17 cellular contexts compared by ENCODE assay signal in the genomic region with DNA sequence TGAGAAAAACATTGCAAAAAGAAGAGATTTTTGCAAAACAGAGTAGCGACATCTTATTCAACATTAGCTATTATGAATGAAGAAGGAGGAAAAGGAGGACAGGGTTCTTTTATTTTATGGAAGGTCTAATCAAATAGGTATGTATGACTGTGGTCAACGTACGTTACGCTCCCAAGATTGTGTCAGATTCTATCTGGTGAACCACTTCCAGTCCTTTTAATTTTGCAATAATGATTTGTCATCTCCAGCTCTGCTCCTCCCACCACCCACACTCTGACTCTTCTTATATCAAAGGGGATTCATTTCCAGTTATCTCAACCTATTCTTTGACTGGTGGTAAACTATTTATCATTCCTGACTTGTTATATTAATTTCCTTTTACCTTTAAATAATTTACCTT.
DNase-seq lines count a peak whose midpoint lies in the region; ATAC-seq and TF ChIP-seq lines count a peak whose summit lies in the region.
"Had no signal": no experiment of that assay in that cellular context is flagged by ENCODE, and none has a peak within 500 bp of the region (broad histone marks: within the 10 kb centered on the region; RNA-seq: fewer than 3 reads in every experiment).

No MANE protein-coding gene starts in this region.

- no peak for TF ChIP-seq CTCF in NB4 (IDR thresholded peaks at IDR 0.05; ENCODE audit: low read depth, low read length)
- no peak for TF ChIP-seq CTCF in mammary epithelial cell (conservative IDR thresholded peaks at IDR 0.05 in 1 of 2, IDR thresholded peaks at IDR 0.05 in 1 of 2; ENCODE audit: extremely low read depth in 1 of 2, insufficient read depth in 1 of 2, low read depth in 1 of 2, low read length in 2 of 2)
- no peak for TF ChIP-seq CTCF in thyroid gland (IDR thresholded peaks at IDR 0.05)

- in situ Hi-C loops in mammary epithelial cell (cut with MboI; ENCODE audit: low sequenced_read_pairs in 2 of 2): no loop called here

- H3K36me3 ChIP-seq in mammary epithelial cell (ENCODE audit: insufficient read depth, low read length): no peaks in the 10 kb centered on the region
- no peaks in the 10 kb centered on the region for H3K36me3 ChIP-seq in thyroid gland
- H3K36me3 ChIP-seq: BE2C had no signal

- dilution Hi-C loops in mammary epithelial cell (cut with HindIII; ENCODE audit: low sequenced_read_pairs): no loop called here

- no peaks in the 10 kb centered on the region for H3K4me1 ChIP-seq in mammary epithelial cell (ENCODE audit: insufficient read depth, low read length)
- no peaks in the 10 kb centered on the region for H3K4me1 ChIP-seq in thyroid gland
- H3K4me1 ChIP-seq: BE2C had no signal

- H3K79me2 ChIP-seq in mammary epithelial cell (ENCODE audit: insufficient read depth, low read length): no peaks in the 10 kb centered on the region

- H3K27me3 ChIP-seq in mammary epithelial cell (ENCODE audit: insufficient read depth, low read length): no peaks in the 10 kb centered on the region
- no peaks in the 10 kb centered on the region for H3K27me3 ChIP-seq in thyroid gland
- H3K27me3 ChIP-seq: BE2C, dorsolateral prefrontal cortex had no signal

- no peak overlapping the region for H2AFZ ChIP-seq in mammary epithelial cell (ENCODE audit: low read depth, low read length)

- peak overlapping the region; percentile 40 for H3K27ac ChIP-seq in mammary epithelial cell (ENCODE audit: insufficient read depth, low read depth, low read length)
- H3K27ac ChIP-seq in thyroid gland: no peak overlapping the region
- H3K27ac ChIP-seq: dorsolateral prefrontal cortex had no signal

- DNase-seq in Daoy (ENCODE audit: low read depth): peak; percentile 68
- peak; percentile 91 for DNase-seq in NB4 (ENCODE audit: low read depth)
- peak; percentile 89 for DNase-seq in mammary epithelial cell
- DNase-seq in kidney tubule cell (ENCODE audit: low spot score): peak; percentile 36
- DNase-seq in thyroid gland: no peak
- DNase-seq: activated CD4-positive, alpha-beta T cell treated with anti-CD3 and anti-CD28 coated beads, Interleukin-2, amount 10 ng/mL, durations not matched to agents 7 days and 5 days; amygdala; BE2C; DMS79; dorsolateral prefrontal cortex; NCI-H1417 treated with DMSO at 0.1 percent for 48 hours; T-helper 17 cell had no signal

- H3K9ac ChIP-seq in mammary epithelial cell (ENCODE audit: insufficient read depth, low read length): no peak overlapping the region

- WGBS in mammary epithelial cell (ENCODE audit: low coverage, missing lambda C conversion rate): 5% methylated on average over 4 of the region's 4 CpGs
- WGBS in thyroid gland, 2 donors: 68 to 96% methylated on average over 4 of the region's 4 CpGs

- CTCF ChIA-PET in mammary epithelial cell (lab: Charles Lee; ENCODE audit: low non-redundant PET): no interaction called here

- no peak overlapping the region for H3K4me2 ChIP-seq in mammary epithelial cell (ENCODE audit: insufficient read depth, low read depth, low read length)

- H3K9me3 ChIP-seq in mammary epithelial cell (replicated peaks; ENCODE audit: insufficient read depth, low read length): no peaks in the 10 kb centered on the region
- H3K9me3 ChIP-seq in thyroid gland: no peaks in the 10 kb centered on the region
- H3K9me3 ChIP-seq: BE2C had no signal

- H3K4me3 ChIP-seq in NB4 (ENCODE audit: low read depth, low read length): peak overlapping the region; percentile 2
- H3K4me3 ChIP-seq in mammary epithelial cell (replicated peaks in 1 of 3; ENCODE audit: insufficient read depth in 1 of 3, low read depth in 2 of 3, low read length in 3 of 3): no peak overlapping the region
- H3K4me3 ChIP-seq in thyroid gland (replicated peaks in 1 of 3): no peak overlapping the region
- H3K4me3 ChIP-seq: dorsolateral prefrontal cortex, GM12878 had no signal

- intact Hi-C loops in mammary epithelial cell (cut with micrococcal nuclease): no loop called here
- intact Hi-C loops in thyroid gland (cut with DNase I): no loop called here

- ATAC-seq in HG03196 (IDR thresholded peaks at IDR 0.05; ENCODE audit: unreplicated experiment) (no peak), GM18517 (IDR thresholded peaks at IDR 0.05; ENCODE audit: unreplicated experiment) (no peak), GM21786 (IDR thresholded peaks at IDR 0.05; ENCODE audit: unreplicated experiment) (no peak)
- ATAC-seq: GM12878, HepG2, T-helper 17 cell had no signal

- BruUV-seq in mammary epithelial cell (replicated peaks; lab: Mats Ljungman, UMichigan): no TSS peak

- TF ChIP-seq POLR2A in NB4 (IDR thresholded peaks at IDR 0.05; ENCODE audit: extremely low read depth, insufficient read length) (no peak), thyroid gland (IDR thresholded peaks at IDR 0.05) (no peak)

- H4K20me1 ChIP-seq in mammary epithelial cell (ENCODE audit: insufficient read depth, low read length): no peaks in the 10 kb centered on the region

Comparison
In these comparisons a context has a peak if more than half of its experiments do, and no peak if none do; other contexts are left out.
1. DNase-seq: peak in Daoy (single experiment), NB4 (single experiment), mammary epithelial cell (single experiment) and kidney tubule cell (single experiment); none in thyroid gland (0 of 2).